Comparison of ENCODE assay signal across 8 cellular contexts in genomic region chr6:52284131-52284459, GRCh38. TPM values are rescaled to one million over a fixed set of nuclear protein-coding genes. Genes with fewer than 3 reads are reported as not detected.
DNase-seq lines count a peak whose midpoint lies in the region; ATAC-seq and TF ChIP-seq lines count a peak whose summit lies in the region.

No MANE protein-coding gene starts in this region.

- peaks cover 25% of the 10 kb centered on the region for H3K79me2 ChIP-seq in mesendoderm (ENCODE audit: control insufficient read depth, insufficient read depth, low read length)

- no peak overlapping the region for H3K23ac ChIP-seq in mesendoderm (ENCODE audit: low read length)

- H3K27me3 ChIP-seq in mesendoderm (ENCODE audit: insufficient read depth, low read length, poor library complexity) (no peaks in the 10 kb centered on the region), thoracic aorta (replicated peaks; ENCODE audit: insufficient read depth) (no peaks in the 10 kb centered on the region)

- TF ChIP-seq CTCF in cardiac fibroblast (IDR thresholded peaks at IDR 0.05; ENCODE audit: low read depth, low read length) (no peak), thoracic aorta (IDR thresholded peaks at IDR 0.05) (no peak)

- peak overlapping the region; percentile 97 for H3K56ac ChIP-seq in mesendoderm (ENCODE audit: low read length)

- peak overlapping the region; percentile 54 for H3K18ac ChIP-seq in mesendoderm (ENCODE audit: low read length)

- no peaks in the 10 kb centered on the region for H3K9me3 ChIP-seq in thoracic aorta

- no peak overlapping the region for H2BK120ac ChIP-seq in mesendoderm (ENCODE audit: low read depth, low read length)

- H4K8ac ChIP-seq in mesendoderm (ENCODE audit: low read depth, low read length): no peak overlapping the region

- peak overlapping the region; percentile 53 for H3K4me2 ChIP-seq in mesendoderm (ENCODE audit: low read length)

- no CpG with 5 or more reads among the region's 14 CpGs for WGBS in mesendoderm (ENCODE audit: extremely low coverage, insufficient coverage, low lambda C conversion rate)

- peak; percentile 5 for ATAC-seq in HG03135 (IDR thresholded peaks at IDR 0.05; ENCODE audit: unreplicated experiment)
- no peak for ATAC-seq in thoracic aorta (ENCODE audit: insufficient number of reproducible peaks, low FRiP score, low read depth)

- H3K9ac ChIP-seq in mesendoderm (ENCODE audit: low read length): peak overlapping the region; percentile 92

- no peak overlapping the region for H2BK15ac ChIP-seq in mesendoderm (replicated peaks; ENCODE audit: low read depth)

- DNase-seq in NCI-H2081 (lab: John Stamatoyannopoulos, UW) (peak; percentile 26 to 63), NCI-H2081 treated with DMSO at 0.1 percent for 48 hours (lab: John Stamatoyannopoulos, UW) (no peak), NCI-H774 (lab: John Stamatoyannopoulos, UW) (peak; percentile 47), cardiac fibroblast (ENCODE audit: low read depth in 2 of 2) (peak; percentile 31 to 38), mesendoderm (peak; percentile 95), thoracic aorta (ENCODE audit: low spot score) (no peak), GM03348 (ENCODE audit: low spot score) (no peak)

- peaks cover 8% of the 10 kb centered on the region for H3K79me1 ChIP-seq in mesendoderm (ENCODE audit: low read length)

- H3K36me3 ChIP-seq in mesendoderm (ENCODE audit: control insufficient read depth, insufficient read depth, low read length): peaks cover 8% of the 10 kb centered on the region
- peaks cover 20% of the 10 kb centered on the region for H3K36me3 ChIP-seq in thoracic aorta

- no peak overlapping the region for H4K5ac ChIP-seq in mesendoderm (ENCODE audit: low read length)

- peak overlapping the region; percentile 56 for H3K4ac ChIP-seq in mesendoderm (ENCODE audit: low read depth, low read length)

- H2AK5ac ChIP-seq in mesendoderm (ENCODE audit: low read length): no peak overlapping the region

- peak overlapping the region; percentile 78 to 80 for H3K4me3 ChIP-seq in cardiac fibroblast (replicated peaks in 1 of 2; ENCODE audit: low read depth in 2 of 2, low read length in 2 of 2)
- peak overlapping the region; percentile 87 for H3K4me3 ChIP-seq in mesendoderm (ENCODE audit: low read length)
- H3K4me3 ChIP-seq in thoracic aorta: peak overlapping the region; percentile 76

- H3K4me1 ChIP-seq in mesendoderm (ENCODE audit: control insufficient read depth, low read depth, low read length) (no peaks in the 10 kb centered on the region), thoracic aorta (ENCODE audit: control insufficient read depth in 1 of 2, low read depth in 2 of 2) (peaks cover 5 to 13% of the 10 kb centered on the region in 2 donors)

- peak overlapping the region; percentile 89 for H3K27ac ChIP-seq in mesendoderm (ENCODE audit: low read depth, low read length)
- peak overlapping the region; percentile 3 to 33 for H3K27ac ChIP-seq in thoracic aorta

- H2BK5ac ChIP-seq in mesendoderm (ENCODE audit: low read length): peak overlapping the region; percentile 69

RNA-seq across cellular contexts. Expression of gene MCM3, which starts 0.4 kb away (rescaled TPM):
- polyA plus RNA-seq in mesendoderm (2013, experiment 1 of 2): 166 TPM
- 164 TPM for polyA plus RNA-seq in mesendoderm (2013, experiment 2 of 2)
- 10 to 100 TPM; 24.0 to 30.8 TPM for total RNA-seq in thoracic aorta

RNA-seq across cellular contexts. Expression of gene IL17F, which starts 39.8 kb away (rescaled TPM):
- polyA plus RNA-seq in mesendoderm (2013, experiment 1 of 2): not detected
- not detected for polyA plus RNA-seq in mesendoderm (2013, experiment 2 of 2)
- not detected for total RNA-seq in thoracic aorta

Comparison
In these comparisons a context has a peak if more than half of its experiments do, and no peak if none do; other contexts are left out.
1. DNase-seq: peak in NCI-H2081 (2 of 2), NCI-H774 (single experiment), cardiac fibroblast (2 of 2) and mesendoderm (single experiment); none in NCI-H2081 treated with DMSO at 0.1 percent for 48 hours (single experiment), thoracic aorta (single experiment) and GM03348 (single experiment).
2. Peak in every context shown above with its lines, with median percentiles within 50 percentile points of each other: H3K4me3 ChIP-seq.